18 cellular contexts compared by ENCODE assay signal in genomic region chr17:79555543-79555942, GRCh38. TPM values are rescaled to one million over a fixed set of nuclear protein-coding genes. Genes with fewer than 3 reads are reported as not detected.
DNase-seq lines count a peak whose midpoint lies in the region; ATAC-seq and TF ChIP-seq lines count a peak whose summit lies in the region.
"Had no signal": no experiment of that assay in that cellular context is flagged by ENCODE, and none has a peak within 500 bp of the region (broad histone marks: within the 10 kb centered on the region; RNA-seq: fewer than 3 reads in every experiment).

No MANE protein-coding gene starts in this region.

- DNase-seq in chondrocyte (ENCODE audit: low spot score) = peak; percentile 2
- DNase-seq in immature natural killer cell = peak; percentile 49 to 60 (median 50)
- peak; percentile 15 for DNase-seq in sigmoid colon
- no peak for DNase-seq in amygdala (lab: John Stamatoyannopoulos, UW)
- no peak for DNase-seq in RWPE1 (ENCODE audit: low spot score)
- DNase-seq: 8988T; AML-193; C1 segment of cervical spinal cord; CD4-positive, alpha-beta T cell; DMS79; GOT3; HCEC 1CT; KG1 had no signal

- TF ChIP-seq CTCF in chondrocyte (IDR thresholded peaks at IDR 0.05) = no peak
- no peak for TF ChIP-seq CTCF in sigmoid colon (IDR thresholded peaks at IDR 0.05)
- TF ChIP-seq CTCF in RWPE1 (conservative IDR thresholded peaks at IDR 0.05; ENCODE audit: low read depth) = no peak

- H3K9ac ChIP-seq in BLaER1 treated with 17β-estradiol and CSF1 and Interleukin-3, amounts not matched to agents 10 nM and 100 nM = no peak overlapping the region

- no peak for TF ChIP-seq POLR2A in sigmoid colon (IDR thresholded peaks at IDR 0.05)

- H3K9me3 Mint-ChIP-seq in chondrocyte (ENCODE audit: low read depth) (peaks cover 11% of the 10 kb centered on the region), immature natural killer cell (peaks cover 0 to 8% (median 6%) of the 10 kb centered on the region in 6 donors)

- H3K36me3 Mint-ChIP-seq in chondrocyte (ENCODE audit: low read depth) (no peaks in the 10 kb centered on the region), immature natural killer cell (peaks cover 7 to 8% (median 8%) of the 10 kb centered on the region in 3 donors)
- H3K36me3 Mint-ChIP-seq: IgD-negative memory B cell had no signal

- peaks cover 22 to 42% (median 37%) of the 10 kb centered on the region in 10 experiments for H3K4me1 ChIP-seq in BLaER1 treated with 17β-estradiol and CSF1 and Interleukin-3, amounts not matched to agents 10 nM and 100 nM
- H3K4me1 ChIP-seq in sigmoid colon = peaks cover 0 to 19% (median 17%) of the 10 kb centered on the region in 4 donors

- intact Hi-C loops in sigmoid colon (cut with DNase I) = no loop called here

- H3K4me3 ChIP-seq in BLaER1 treated with 17β-estradiol and CSF1 and Interleukin-3, amounts not matched to agents 10 nM and 100 nM = no peak overlapping the region
- no peak overlapping the region for H3K4me3 ChIP-seq in sigmoid colon
- H3K4me3 ChIP-seq: GM12878 had no signal

- no peak overlapping the region for H3K27ac ChIP-seq in BLaER1 treated with 17β-estradiol and CSF1 and Interleukin-3, amounts not matched to agents 10 nM and 100 nM
- H3K27ac ChIP-seq in sigmoid colon (no peak overlapping the region), RWPE1 (no peak overlapping the region)

- H3K4me3 Mint-ChIP-seq in chondrocyte (ENCODE audit: unreplicated experiment) = no peak overlapping the region
- peak overlapping the region; percentile 75 to 93 (median 86) for H3K4me3 Mint-ChIP-seq in immature natural killer cell
- H3K4me3 Mint-ChIP-seq: CD4-positive, alpha-beta T cell; IgD-negative memory B cell had no signal

- POLR2A ChIA-PET in RWPE1 (lab: Yijun Ruan, JAX; ENCODE audit: low non-redundant PET) = no interaction called here

- H3K4me1 Mint-ChIP-seq in chondrocyte (ENCODE audit: low read depth) (no peaks in the 10 kb centered on the region), immature natural killer cell (peaks cover 46 to 49% of the 10 kb centered on the region in 2 donors)
- H3K4me1 Mint-ChIP-seq: IgD-negative memory B cell had no signal

- CTCF ChIA-PET in RWPE1 (lab: Yijun Ruan, JAX) = no interaction called here

- peak overlapping the region in 9 of 11 experiments; percentile 55 to 76 (median 68); a peak in 13 of 22 replicates for H3K4me2 ChIP-seq in BLaER1 treated with 17β-estradiol and CSF1 and Interleukin-3, amounts not matched to agents 10 nM and 100 nM

- H3K9me3 ChIP-seq in BLaER1 treated with 17β-estradiol and CSF1 and Interleukin-3, amounts not matched to agents 10 nM and 100 nM (replicated peaks in 1 of 11) = peaks cover 15 to 30% (median 22%) of the 10 kb centered on the region in 11 experiments; a peak in 18 of 22 replicates
- peaks cover 0 to 4% (median 3%) of the 10 kb centered on the region in 4 donors for H3K9me3 ChIP-seq in sigmoid colon

- H3K36me3 ChIP-seq in BLaER1 treated with 17β-estradiol and CSF1 and Interleukin-3, amounts not matched to agents 10 nM and 100 nM = no peaks in the 10 kb centered on the region
- peaks cover 0 to 8% (median 0%) of the 10 kb centered on the region in 4 donors for H3K36me3 ChIP-seq in sigmoid colon

- TF ChIP-seq EP300 in sigmoid colon (IDR thresholded peaks at IDR 0.05) = no peak

- 90 to 92% methylated on average over 5 of the region's 5 CpGs for WGBS in sigmoid colon, 2 donors

- H3K27me3 ChIP-seq in BLaER1 treated with 17β-estradiol and CSF1 and Interleukin-3, amounts not matched to agents 10 nM and 100 nM = peaks cover 0 to 6% (median 0%) of the 10 kb centered on the region in 11 experiments; a peak in 4 of 22 replicates
- H3K27me3 ChIP-seq in sigmoid colon = peaks cover 0 to 3% (median 0%) of the 10 kb centered on the region in 3 donors

- H3K27ac Mint-ChIP-seq in chondrocyte (ENCODE audit: unreplicated experiment) = no peak overlapping the region
- H3K27ac Mint-ChIP-seq in immature natural killer cell = peak overlapping the region; percentile 79 to 93 (median 89)
- H3K27ac Mint-ChIP-seq: CD4-positive, alpha-beta T cell; IgD-negative memory B cell had no signal

- H4K20me1 ChIP-seq in BLaER1 treated with 17β-estradiol and CSF1 and Interleukin-3, amounts not matched to agents 10 nM and 100 nM = no peaks in the 10 kb centered on the region

- no peak for ATAC-seq in GM21381 (IDR thresholded peaks at IDR 0.05; ENCODE audit: unreplicated experiment)
- ATAC-seq: GM12878 had no signal

- H3K27me3 Mint-ChIP-seq in chondrocyte (ENCODE audit: low read depth) = peaks cover 17% of the 10 kb centered on the region
- H3K27me3 Mint-ChIP-seq in immature natural killer cell (ENCODE audit: low read depth in 3 of 3) = peaks cover 17 to 31% (median 18%) of the 10 kb centered on the region in 3 donors

RNA-seq across cellular contexts. Expression of gene RBFOX3, which starts 55.3 kb away (rescaled TPM):
- total RNA-seq in chondrocyte (not detected in 3 replicates), sigmoid colon (10 to 100 TPM; 30.1 to 82.9 (median 49.5) TPM)
- polyA plus RNA-seq in immature natural killer cell (1 to 10 TPM in 1 of 3 donors, under 1 TPM in 1, not detected in 1; 0.71 to 1.0 TPM), sigmoid colon (1 to 10 TPM in 2 of 3 donors, not detected in 1; 1.2 to 2.4 TPM)
- total RNA-seq: CD4-positive, alpha-beta T cell; G401; GM12878 had no signal
- polyA plus RNA-seq: IgD-negative memory B cell had no signal

Comparison
In these comparisons a context has a peak if more than half of its experiments do, and no peak if none do; other contexts are left out.
1. DNase-seq: peak in chondrocyte (single experiment), immature natural killer cell (3 of 3) and sigmoid colon (single experiment); none in amygdala (0 of 56) and RWPE1 (single experiment).
2. RNA of gene RBFOX3, which starts 55.3 kb away (total RNA-seq): 30.1 to 82.9 TPM in sigmoid colon; not detected in chondrocyte; every median in the first group is over 10 times any median in the second.